Comparison of ENCODE assay signal across 2 cellular contexts in genomic region chr19:10379880-10380310, GRCh38.
TF ChIP-seq lines count a peak whose summit lies in the region.

No MANE protein-coding gene starts in this region.

TF ChIP-seq in HCT116, 20 proteins besides CTCF, POLR2A, EP300 and RAD21:
- no peak for TF ChIP-seq EGR1 (IDR thresholded peaks at IDR 0.05; ENCODE audit: low read depth)
- no peak for TF ChIP-seq MAX (IDR thresholded peaks at IDR 0.05)
- no peak for TF ChIP-seq CEBPB (IDR thresholded peaks at IDR 0.05; ENCODE audit: low read depth)
- TF ChIP-seq FOSL1 (IDR thresholded peaks at IDR 0.05; ENCODE audit: low read depth) = no peak
- no peak for TF ChIP-seq ZBTB33 (IDR thresholded peaks at IDR 0.05; ENCODE audit: extremely low read depth, insufficient replicate concordance, low read length)
- no peak for TF ChIP-seq ZNF274 (IDR thresholded peaks at IDR 0.05; ENCODE audit: low read depth, low read length)
- TF ChIP-seq ATF3 (IDR thresholded peaks at IDR 0.05) = no peak
- TF ChIP-seq POLR2AphosphoS5 (IDR thresholded peaks at IDR 0.05; ENCODE audit: low read depth, low read length) = no peak
- TF ChIP-seq EZH2 (IDR thresholded peaks at IDR 0.05) = no peak
- TF ChIP-seq EZH2phosphoT487 (IDR thresholded peaks at IDR 0.05; ENCODE audit: borderline replicate concordance) = no peak
- TF ChIP-seq JUND (IDR thresholded peaks at IDR 0.05) = no peak
- TF ChIP-seq SIN3A (IDR thresholded peaks at IDR 0.05; ENCODE audit: low read depth) = no peak

TF ChIP-seq in K562, 482 proteins besides CTCF, POLR2A, EP300 and RAD21:
- TF ChIP-seq ID3 (CRISPR knock-in tag; IDR thresholded peaks at IDR 0.05) (no peak), ID3 (tag; IDR thresholded peaks at IDR 0.05) (no peak), RBM25 (IDR thresholded peaks at IDR 0.05; ENCODE audit: low read depth, low read length, severe bottlenecking) (peak; percentile 51), DACH1 (IDR thresholded peaks at IDR 0.05; ENCODE audit: partially characterized antibody) (peak; percentile 6), CBX2 (IDR thresholded peaks at IDR 0.05; ENCODE audit: insufficient read depth, low read length, poor library complexity, severe bottlenecking) (no peak), AFF1 (IDR thresholded peaks at IDR 0.05; ENCODE audit: low read depth in 1 of 2, partially characterized antibody in 2 of 2) (peak in 1 of 2 experiments; percentile 24), IRF2 (CRISPR knock-in tag; IDR thresholded peaks at IDR 0.05) (no peak), IRF9 (tag; IDR thresholded peaks at IDR 0.05) (no peak), ZNF740 (CRISPR knock-in tag; IDR thresholded peaks at IDR 0.05) (0 out of 2 replicates have a peak, but pooled peaks have one; percentile 2), ZNF740 (tag; IDR thresholded peaks at IDR 0.05) (no peak), ETV6 (IDR thresholded peaks at IDR 0.05; ENCODE audit: borderline replicate concordance in 1 of 2, low read depth in 2 of 2, low read length in 1 of 2) (0 out of 4 replicates have a peak, but pooled peaks of 1 of the 2 experiments have one; percentile 56), ETV6 (CRISPR knock-in tag; IDR thresholded peaks at IDR 0.05; ENCODE audit: borderline replicate concordance) (no peak), ZNF253 (CRISPR knock-in tag; conservative IDR thresholded peaks at IDR 0.05) (no peak), KDM1A (IDR thresholded peaks at IDR 0.05) (peak; percentile 20 to 67; a peak in 1 of 4 replicates), SAFB (IDR thresholded peaks at IDR 0.05; ENCODE audit: borderline replicate concordance, low read depth, low read length) (no peak), ZKSCAN8 (CRISPR knock-in tag; IDR thresholded peaks at IDR 0.05) (peak; percentile 100), YY1 (IDR thresholded peaks at IDR 0.05; ENCODE audit: borderline replicate concordance in 1 of 3, control insufficient read depth in 1 of 3, extremely low read depth in 1 of 3, insufficient read depth in 3 of 3, insufficient read length in 1 of 3, insufficient replicate concordance in 2 of 3, low read depth in 1 of 3, low read length in 2 of 3) (peak in 1 of 3 experiments; percentile 6), NR2C2 (CRISPR knock-in tag; IDR thresholded peaks at IDR 0.05) (peak; percentile 44; the same call in 1 of the 2 replicates), NR2C2 (tag; IDR thresholded peaks at IDR 0.05) (no peak), ZBTB26 (CRISPR knock-in tag; IDR thresholded peaks at IDR 0.05) (no peak), FOS (IDR thresholded peaks at IDR 0.05; ENCODE audit: extremely low read depth, insufficient read length) (no peak), ZZZ3 (IDR thresholded peaks at IDR 0.05) (0 out of 2 replicates have a peak, but pooled peaks have one; percentile 74), ZBTB2 (IDR thresholded peaks at IDR 0.05) (no peak), PRDM10 (IDR thresholded peaks at IDR 0.05; ENCODE audit: partially characterized antibody) (no peak)
